ENCODE assay signal across 8 cellular contexts in the genomic region with DNA sequence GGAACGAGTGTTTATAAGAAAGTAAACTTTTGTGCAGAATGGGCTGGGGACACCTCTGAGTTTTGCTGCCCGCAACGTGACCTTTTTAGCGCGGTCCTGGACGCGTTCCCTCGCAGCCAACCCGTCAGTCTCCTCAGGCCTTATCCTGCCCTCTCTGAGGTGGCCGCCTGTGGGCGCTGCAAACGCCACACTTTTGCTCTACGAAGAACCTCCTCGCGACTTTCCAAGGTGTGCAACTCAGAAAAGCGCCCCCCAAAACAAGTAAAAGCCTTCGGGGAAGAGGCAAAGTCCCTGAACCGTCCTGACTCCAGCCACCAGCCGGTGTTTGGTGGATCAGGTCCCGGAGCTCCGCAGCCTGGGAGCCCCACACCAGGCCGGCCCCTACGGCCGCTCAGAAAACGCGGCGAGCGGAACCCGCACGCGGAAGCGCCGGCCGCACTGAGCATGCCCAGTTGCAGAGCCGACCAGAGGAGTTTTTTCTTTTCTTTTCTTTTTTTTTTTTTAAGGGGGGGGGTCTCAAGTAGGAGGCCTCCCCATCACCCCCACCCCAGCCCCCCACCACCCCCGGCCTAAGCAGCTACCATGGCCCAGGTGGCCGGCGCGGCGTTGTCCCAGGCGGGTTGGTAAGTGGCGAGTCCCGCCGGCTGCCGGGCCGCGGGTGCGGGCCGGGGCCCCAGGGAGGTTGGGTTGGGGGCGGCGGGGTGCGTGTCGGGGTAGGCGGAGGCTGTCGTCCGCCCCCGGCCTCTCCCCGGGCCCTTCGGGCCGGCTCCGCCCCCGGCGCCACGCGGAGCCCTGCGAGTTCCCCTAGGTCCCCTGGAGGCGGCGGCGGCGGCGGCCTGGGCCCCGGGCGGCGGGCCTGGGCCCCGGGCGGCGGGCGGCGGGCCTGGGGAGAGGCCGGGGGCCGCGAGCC. TPM values are rescaled to one million over a fixed set of nuclear protein-coding genes. Genes with fewer than 3 reads are reported as not detected.
DNase-seq lines count a peak whose midpoint lies in the region; ATAC-seq and TF ChIP-seq lines count a peak whose summit lies in the region.

A gene (plus strand): TSS at position 438 of the 910 bp plus-strand sequence. CDS start 145 bp downstream, at position 583.

- H3K27ac ChIP-seq in left ventricle myocardium inferior (replicated peaks) = peak within 1 kb of the TSS; percentile 100
- H3K27ac ChIP-seq in prostate gland = peak within 1 kb of the TSS; percentile 94 to 96

- H3K4me1 ChIP-seq in left ventricle myocardium inferior = peaks cover 47% of the 10 kb centered on the region
- peaks cover 13% of the 10 kb centered on the region for H3K4me1 ChIP-seq in prostate gland (replicated peaks)

- peak within 1 kb of the TSS; percentile 88 for H3K4me3 ChIP-seq in left ventricle myocardium inferior
- H3K4me3 ChIP-seq in prostate gland = peak within 1 kb of the TSS; percentile 65 to 73

- H3K27me3 ChIP-seq in left ventricle myocardium inferior (ENCODE audit: low read depth) = no peaks in the 10 kb centered on the region
- no peaks in the 10 kb centered on the region for H3K27me3 ChIP-seq in prostate gland (replicated peaks; ENCODE audit: insufficient read depth)

- DNase-seq in GM13976 (ENCODE audit: low spot score) = peak; percentile 84
- peak; percentile 84 for DNase-seq in NCI-H1417 treated with DMSO at 0.1 percent for 48 hours (lab: John Stamatoyannopoulos, UW)
- peak; percentile 83 for DNase-seq in amniotic epithelial cell (ENCODE audit: low read depth)
- DNase-seq in left ventricle myocardium inferior = peak; percentile 86
- DNase-seq in prostate gland (ENCODE audit: low spot score) = peak; percentile 81
- peak; percentile 88 for DNase-seq in ureter (ENCODE audit: low spot score)

- in situ Hi-C loops in GM13976 (cut with MboI; ENCODE audit: low sequenced_read_pairs, unreplicated experiment) = no loop called here

- ATAC-seq in HG02798 (IDR thresholded peaks at IDR 0.05; ENCODE audit: poor library complexity, unreplicated experiment) = peak; percentile 60

- H3K36me3 ChIP-seq in left ventricle myocardium inferior (no peaks in the 10 kb centered on the region), prostate gland (no peaks in the 10 kb centered on the region)

- intact Hi-C loops in T-helper 1 cell treated with Interleukin-12 subunit alpha and Interleukin-12 subunit beta and Interleukin-4 antibody, amounts not matched to agents 30 ng/mL and 1 ng/mL, for 36 hours (cut with micrococcal nuclease) = loop anchor here (1.0 to 2.0 kb wide), 4 partner anchors 34 to 1006 kb away; no protein-coding TSS in a partner anchor
- intact Hi-C loops in left ventricle myocardium inferior (cut with micrococcal nuclease) (no loop called here), prostate gland (cut with DNase I) (loop anchor here (10.0 kb wide), 1 partner anchor 232 kb away; a partner anchor contains a TSS)

- peak; percentile 87 for TF ChIP-seq CTCF in GM13976 (IDR thresholded peaks at IDR 0.05; ENCODE audit: borderline replicate concordance, control extremely low read depth, extremely low read depth, insufficient read depth, missing control alignments)
- peak; percentile 85 for TF ChIP-seq CTCF in left ventricle myocardium inferior (IDR thresholded peaks at IDR 0.05; ENCODE audit: borderline replicate concordance)
- peak; percentile 56 to 80 (median 72) for TF ChIP-seq CTCF in prostate gland (IDR thresholded peaks at IDR 0.05)

- H3K9me3 ChIP-seq in left ventricle myocardium inferior (replicated peaks) (no peaks in the 10 kb centered on the region), prostate gland (no peaks in the 10 kb centered on the region)

- peak; percentile 48 for TF ChIP-seq POLR2A in prostate gland (IDR thresholded peaks at IDR 0.05)

- under 1% methylated on average over 80 of the region's 82 CpGs for WGBS in prostate gland

RNA-seq across cellular contexts. Expression of the gene that starts here (rescaled TPM):
- total RNA-seq in T-helper 1 cell treated with Interleukin-12 subunit alpha and Interleukin-12 subunit beta and Interleukin-4 antibody, amounts not matched to agents 30 ng/mL and 1 ng/mL, for 36 hours = 18.3 and 22.6 TPM in 2 replicates
- total RNA-seq in left ventricle myocardium inferior = 46.6 TPM
- total RNA-seq in prostate gland = 10 to 100 TPM; 14.6 to 14.7 TPM
- 46.8 TPM for total RNA-seq in ureter

Comparison
In these comparisons a context has a peak if more than half of its experiments do, and no peak if none do; other contexts are left out.
1. Peak in every context shown above with its lines: DNase-seq, ATAC-seq, H3K4me3 ChIP-seq and H3K27ac ChIP-seq.